Comparison of ENCODE assay signal across 7 cellular contexts in genomic region chr6:5379647-5380242, GRCh38.
A peak's percentile ranks its signal among the peaks of the same experiment; 100 is the strongest.
DNase-seq lines count a peak whose midpoint lies in the region; ATAC-seq and TF ChIP-seq lines count a peak whose summit lies in the region.

No MANE protein-coding gene starts in this region.

- ATAC-seq in SK-N-SH treated with all-trans-retinoic acid at 6 μM for 48 hours (peak; percentile 54), HG02798 (IDR thresholded peaks at IDR 0.05; ENCODE audit: poor library complexity, unreplicated experiment) (no peak), GM19035 (IDR thresholded peaks at IDR 0.05; ENCODE audit: unreplicated experiment) (no peak), GM18511 (IDR thresholded peaks at IDR 0.05; ENCODE audit: unreplicated experiment) (no peak)

- DNase-seq in EL (peak; percentile 49), HPDE6-E6E7 (ENCODE audit: extremely low spot score) (peak; percentile 19), glomerular visceral epithelial cell (ENCODE audit: extremely low spot score) (peak; percentile 28)

TF ChIP-seq in SK-N-SH treated with all-trans-retinoic acid at 6 μM for 48 hours, 23 proteins besides CTCF, POLR2A, EP300 and RAD21:
- TF ChIP-seq OSR1 (CRISPR knock-in tag; IDR thresholded peaks at IDR 0.05) (no peak), ARNTL (CRISPR knock-in tag; IDR thresholded peaks at IDR 0.05; ENCODE audit: borderline replicate concordance, low read depth) (no peak), BACH2 (CRISPR knock-in tag; IDR thresholded peaks at IDR 0.05; ENCODE audit: borderline replicate concordance) (no peak), PPARA (CRISPR knock-in tag; IDR thresholded peaks at IDR 0.05; ENCODE audit: borderline replicate concordance) (no peak), TSHZ2 (CRISPR knock-in tag; IDR thresholded peaks at IDR 0.05) (no peak), TOX (CRISPR knock-in tag; IDR thresholded peaks at IDR 0.05; ENCODE audit: borderline replicate concordance) (no peak)
